In the genomic region with DNA sequence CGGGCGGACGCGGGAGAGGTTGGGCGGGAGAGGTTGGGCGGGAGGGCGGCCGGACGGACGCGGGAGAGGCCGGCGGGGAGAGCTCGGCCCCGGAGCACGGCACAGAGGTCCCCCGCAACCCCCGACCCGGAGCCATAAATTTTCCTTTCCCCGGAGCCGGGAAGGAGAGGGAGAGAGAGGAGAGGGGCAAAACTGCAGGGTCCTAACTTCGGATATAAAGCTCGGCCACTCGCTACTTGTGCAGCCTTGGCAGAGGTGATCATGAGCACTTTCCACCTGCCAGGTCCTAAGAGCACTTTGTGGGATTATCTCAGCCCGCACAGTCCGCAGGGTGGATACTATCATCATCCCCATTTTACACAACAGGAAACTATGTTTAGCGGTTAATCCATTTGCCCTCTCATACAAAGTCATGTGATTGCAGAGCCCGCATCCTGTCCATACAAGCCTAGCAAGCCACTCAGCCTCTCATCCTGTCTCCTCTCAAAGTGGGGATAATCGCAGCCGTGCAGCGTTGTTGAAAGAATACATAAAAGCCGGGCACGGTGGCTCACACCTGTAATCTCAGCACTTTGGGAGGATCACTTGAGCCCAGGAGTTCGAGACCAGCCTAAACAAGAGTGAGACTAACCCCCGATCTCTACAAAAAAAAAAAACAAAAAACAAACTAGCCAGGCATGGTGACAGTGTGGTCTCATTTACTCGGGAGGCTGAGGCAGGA, we compare ENCODE assay signal across 1 cellular context.
TF ChIP-seq lines count a peak whose summit lies in the region.

No MANE protein-coding gene starts in this region.

TF ChIP-seq in HepG2, 621 proteins besides CTCF, POLR2A, EP300 and RAD21 (continued from another document and continues in another):
- TF ChIP-seq, protein P1, sequence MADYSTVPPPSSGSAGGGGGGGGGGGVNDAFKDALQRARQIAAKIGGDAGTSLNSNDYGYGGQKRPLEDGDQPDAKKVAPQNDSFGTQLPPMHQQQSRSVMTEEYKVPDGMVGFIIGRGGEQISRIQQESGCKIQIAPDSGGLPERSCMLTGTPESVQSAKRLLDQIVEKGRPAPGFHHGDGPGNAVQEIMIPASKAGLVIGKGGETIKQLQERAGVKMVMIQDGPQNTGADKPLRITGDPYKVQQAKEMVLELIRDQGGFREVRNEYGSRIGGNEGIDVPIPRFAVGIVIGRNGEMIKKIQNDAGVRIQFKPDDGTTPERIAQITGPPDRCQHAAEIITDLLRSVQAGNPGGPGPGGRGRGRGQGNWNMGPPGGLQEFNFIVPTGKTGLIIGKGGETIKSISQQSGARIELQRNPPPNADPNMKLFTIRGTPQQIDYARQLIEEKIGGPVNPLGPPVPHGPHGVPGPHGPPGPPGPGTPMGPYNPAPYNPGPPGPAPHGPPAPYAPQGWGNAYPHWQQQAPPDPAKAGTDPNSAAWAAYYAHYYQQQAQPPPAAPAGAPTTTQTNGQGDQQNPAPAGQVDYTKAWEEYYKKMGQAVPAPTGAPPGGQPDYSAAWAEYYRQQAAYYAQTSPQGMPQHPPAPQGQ (CRISPR knock-in tag; IDR thresholded peaks at IDR 0.05; ENCODE audit: borderline replicate concordance): peak; percentile 63; the same call in 1 of the 2 replicates
- TF ChIP-seq, protein P2, sequence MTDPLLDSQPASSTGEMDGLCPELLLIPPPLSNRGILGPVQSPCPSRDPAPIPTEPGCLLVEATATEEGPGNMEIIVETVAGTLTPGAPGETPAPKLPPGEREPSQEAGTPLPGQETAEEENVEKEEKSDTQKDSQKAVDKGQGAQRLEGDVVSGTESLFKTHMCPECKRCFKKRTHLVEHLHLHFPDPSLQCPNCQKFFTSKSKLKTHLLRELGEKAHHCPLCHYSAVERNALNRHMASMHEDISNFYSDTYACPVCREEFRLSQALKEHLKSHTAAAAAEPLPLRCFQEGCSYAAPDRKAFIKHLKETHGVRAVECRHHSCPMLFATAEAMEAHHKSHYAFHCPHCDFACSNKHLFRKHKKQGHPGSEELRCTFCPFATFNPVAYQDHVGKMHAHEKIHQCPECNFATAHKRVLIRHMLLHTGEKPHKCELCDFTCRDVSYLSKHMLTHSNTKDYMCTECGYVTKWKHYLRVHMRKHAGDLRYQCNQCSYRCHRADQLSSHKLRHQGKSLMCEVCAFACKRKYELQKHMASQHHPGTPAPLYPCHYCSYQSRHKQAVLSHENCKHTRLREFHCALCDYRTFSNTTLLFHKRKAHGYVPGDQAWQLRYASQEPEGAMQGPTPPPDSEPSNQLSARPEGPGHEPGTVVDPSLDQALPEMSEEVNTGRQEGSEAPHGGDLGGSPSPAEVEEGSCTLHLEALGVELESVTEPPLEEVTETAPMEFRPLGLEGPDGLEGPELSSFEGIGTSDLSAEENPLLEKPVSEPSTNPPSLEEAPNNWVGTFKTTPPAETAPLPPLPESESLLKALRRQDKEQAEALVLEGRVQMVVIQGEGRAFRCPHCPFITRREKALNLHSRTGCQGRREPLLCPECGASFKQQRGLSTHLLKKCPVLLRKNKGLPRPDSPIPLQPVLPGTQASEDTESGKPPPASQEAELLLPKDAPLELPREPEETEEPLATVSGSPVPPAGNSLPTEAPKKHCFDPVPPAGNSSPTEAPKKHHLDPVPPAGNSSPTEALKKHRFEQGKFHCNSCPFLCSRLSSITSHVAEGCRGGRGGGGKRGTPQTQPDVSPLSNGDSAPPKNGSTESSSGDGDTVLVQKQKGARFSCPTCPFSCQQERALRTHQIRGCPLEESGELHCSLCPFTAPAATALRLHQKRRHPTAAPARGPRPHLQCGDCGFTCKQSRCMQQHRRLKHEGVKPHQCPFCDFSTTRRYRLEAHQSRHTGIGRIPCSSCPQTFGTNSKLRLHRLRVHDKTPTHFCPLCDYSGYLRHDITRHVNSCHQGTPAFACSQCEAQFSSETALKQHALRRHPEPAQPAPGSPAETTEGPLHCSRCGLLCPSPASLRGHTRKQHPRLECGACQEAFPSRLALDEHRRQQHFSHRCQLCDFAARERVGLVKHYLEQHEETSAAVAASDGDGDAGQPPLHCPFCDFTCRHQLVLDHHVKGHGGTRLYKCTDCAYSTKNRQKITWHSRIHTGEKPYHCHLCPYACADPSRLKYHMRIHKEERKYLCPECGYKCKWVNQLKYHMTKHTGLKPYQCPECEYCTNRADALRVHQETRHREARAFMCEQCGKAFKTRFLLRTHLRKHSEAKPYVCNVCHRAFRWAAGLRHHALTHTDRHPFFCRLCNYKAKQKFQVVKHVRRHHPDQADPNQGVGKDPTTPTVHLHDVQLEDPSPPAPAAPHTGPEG (CRISPR knock-in tag; IDR thresholded peaks at IDR 0.05): 0 out of 2 replicates have a peak, but pooled peaks have one; percentile 70
- TF ChIP-seq ZNF530 (CRISPR knock-in tag; IDR thresholded peaks at IDR 0.05; ENCODE audit: low read depth) (0 out of 2 replicates have a peak, but pooled peaks have one; percentile 47), ZFY (CRISPR knock-in tag; IDR thresholded peaks at IDR 0.05) (0 out of 2 replicates have a peak, but pooled peaks have one; percentile 27), MXD4 (CRISPR knock-in tag; IDR thresholded peaks at IDR 0.05) (0 out of 2 replicates have a peak, but pooled peaks have one; percentile 25), POLR2G (IDR thresholded peaks at IDR 0.05; ENCODE audit: low read depth, low read length) (peak; percentile 49; the same call in 1 of the 2 replicates), SAP130 (CRISPR knock-in tag; IDR thresholded peaks at IDR 0.05; ENCODE audit: low read depth) (peak; percentile 40), ZC3H4 (CRISPR knock-in tag; IDR thresholded peaks at IDR 0.05; ENCODE audit: borderline replicate concordance) (0 out of 2 replicates have a peak, but pooled peaks have one; percentile 23), NFRKB (IDR thresholded peaks at IDR 0.05) (no peak), MYC (CRISPR knock-in tag; IDR thresholded peaks at IDR 0.05; ENCODE audit: borderline replicate concordance) (no peak; the same call in 1 of the 2 replicates), ZIK1 (CRISPR knock-in tag; IDR thresholded peaks at IDR 0.05; ENCODE audit: borderline replicate concordance, low read depth) (peak; percentile 36; the same call in 1 of the 2 replicates), ZSCAN9 (CRISPR knock-in tag; IDR thresholded peaks at IDR 0.05; ENCODE audit: borderline replicate concordance) (0 out of 2 replicates have a peak, but pooled peaks have one; percentile 36), ZBTB4 (CRISPR knock-in tag; IDR thresholded peaks at IDR 0.05; ENCODE audit: borderline replicate concordance) (peak; percentile 84; the same call in 1 of the 2 replicates), PHF20 (CRISPR knock-in tag; IDR thresholded peaks at IDR 0.05) (peak; percentile 36), ZBTB38 (CRISPR knock-in tag; IDR thresholded peaks at IDR 0.05) (peak; percentile 85; the same call in 1 of the 2 replicates), PLSCR1 (CRISPR knock-in tag; IDR thresholded peaks at IDR 0.05; ENCODE audit: borderline replicate concordance) (0 out of 2 replicates have a peak, but pooled peaks have one; percentile 42), NR2F1 (CRISPR knock-in tag; IDR thresholded peaks at IDR 0.05) (no peak), ZNF605 (CRISPR knock-in tag; IDR thresholded peaks at IDR 0.05) (peak; percentile 56; the same call in 1 of the 2 replicates), PHF21A (CRISPR knock-in tag; IDR thresholded peaks at IDR 0.05) (peak; percentile 54; the same call in 1 of the 2 replicates), ELF3 (CRISPR knock-in tag; IDR thresholded peaks at IDR 0.05) (0 out of 2 replicates have a peak, but pooled peaks have one; percentile 20), KDM2A (CRISPR knock-in tag; IDR thresholded peaks at IDR 0.05; ENCODE audit: borderline replicate concordance, low read depth) (peak; percentile 47; the same call in 1 of the 2 replicates), TMF1 (CRISPR knock-in tag; IDR thresholded peaks at IDR 0.05; ENCODE audit: low read depth) (0 out of 2 replicates have a peak, but pooled peaks have one; percentile 23), RBM22 (optimal IDR thresholded peaks at IDR 0.05; ENCODE audit: low read length) (peak; percentile 42), KDM5B (CRISPR knock-in tag; IDR thresholded peaks at IDR 0.05; ENCODE audit: borderline replicate concordance) (0 out of 2 replicates have a peak, but pooled peaks have one; percentile 39), SMAD1 (CRISPR knock-in tag; IDR thresholded peaks at IDR 0.05; ENCODE audit: borderline replicate concordance, low read depth) (0 out of 2 replicates have a peak, but pooled peaks have one; percentile 50), ZBTB7A (CRISPR knock-in tag; IDR thresholded peaks at IDR 0.05) (no peak), MEIS2 (CRISPR knock-in tag; IDR thresholded peaks at IDR 0.05) (peak; percentile 40; the same call in 1 of the 2 replicates), ZNF747 (CRISPR knock-in tag; IDR thresholded peaks at IDR 0.05; ENCODE audit: borderline replicate concordance) (no peak), ZNF292 (CRISPR knock-in tag; IDR thresholded peaks at IDR 0.05; ENCODE audit: borderline replicate concordance, low read depth) (no peak), DRAP1 (CRISPR knock-in tag; IDR thresholded peaks at IDR 0.05) (peak; percentile 35; the same call in 1 of the 2 replicates)
- TF ChIP-seq, protein P3, sequence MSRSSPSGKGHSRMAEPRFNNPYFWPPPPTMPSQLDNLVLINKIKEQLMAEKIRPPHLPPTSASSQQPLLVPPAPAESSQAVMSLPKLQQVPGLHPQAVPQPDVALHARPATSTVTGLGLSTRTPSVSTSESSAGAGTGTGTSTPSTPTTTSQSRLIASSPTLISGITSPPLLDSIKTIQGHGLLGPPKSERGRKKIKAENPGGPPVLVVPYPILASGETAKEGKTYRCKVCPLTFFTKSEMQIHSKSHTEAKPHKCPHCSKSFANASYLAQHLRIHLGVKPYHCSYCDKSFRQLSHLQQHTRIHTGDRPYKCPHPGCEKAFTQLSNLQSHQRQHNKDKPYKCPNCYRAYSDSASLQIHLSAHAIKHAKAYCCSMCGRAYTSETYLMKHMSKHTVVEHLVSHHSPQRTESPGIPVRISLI (CRISPR knock-in tag; IDR thresholded peaks at IDR 0.05; ENCODE audit: borderline replicate concordance): no peak
- TF ChIP-seq, protein P4, sequence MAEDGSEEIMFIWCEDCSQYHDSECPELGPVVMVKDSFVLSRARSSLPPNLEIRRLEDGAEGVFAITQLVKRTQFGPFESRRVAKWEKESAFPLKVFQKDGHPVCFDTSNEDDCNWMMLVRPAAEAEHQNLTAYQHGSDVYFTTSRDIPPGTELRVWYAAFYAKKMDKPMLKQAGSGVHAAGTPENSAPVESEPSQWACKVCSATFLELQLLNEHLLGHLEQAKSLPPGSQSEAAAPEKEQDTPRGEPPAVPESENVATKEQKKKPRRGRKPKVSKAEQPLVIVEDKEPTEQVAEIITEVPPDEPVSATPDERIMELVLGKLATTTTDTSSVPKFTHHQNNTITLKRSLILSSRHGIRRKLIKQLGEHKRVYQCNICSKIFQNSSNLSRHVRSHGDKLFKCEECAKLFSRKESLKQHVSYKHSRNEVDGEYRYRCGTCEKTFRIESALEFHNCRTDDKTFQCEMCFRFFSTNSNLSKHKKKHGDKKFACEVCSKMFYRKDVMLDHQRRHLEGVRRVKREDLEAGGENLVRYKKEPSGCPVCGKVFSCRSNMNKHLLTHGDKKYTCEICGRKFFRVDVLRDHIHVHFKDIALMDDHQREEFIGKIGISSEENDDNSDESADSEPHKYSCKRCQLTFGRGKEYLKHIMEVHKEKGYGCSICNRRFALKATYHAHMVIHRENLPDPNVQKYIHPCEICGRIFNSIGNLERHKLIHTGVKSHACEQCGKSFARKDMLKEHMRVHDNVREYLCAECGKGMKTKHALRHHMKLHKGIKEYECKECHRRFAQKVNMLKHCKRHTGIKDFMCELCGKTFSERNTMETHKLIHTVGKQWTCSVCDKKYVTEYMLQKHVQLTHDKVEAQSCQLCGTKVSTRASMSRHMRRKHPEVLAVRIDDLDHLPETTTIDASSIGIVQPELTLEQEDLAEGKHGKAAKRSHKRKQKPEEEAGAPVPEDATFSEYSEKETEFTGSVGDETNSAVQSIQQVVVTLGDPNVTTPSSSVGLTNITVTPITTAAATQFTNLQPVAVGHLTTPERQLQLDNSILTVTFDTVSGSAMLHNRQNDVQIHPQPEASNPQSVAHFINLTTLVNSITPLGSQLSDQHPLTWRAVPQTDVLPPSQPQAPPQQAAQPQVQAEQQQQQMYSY (CRISPR knock-in tag; IDR thresholded peaks at IDR 0.05): 0 out of 2 replicates have a peak, but pooled peaks have one; percentile 30
- TF ChIP-seq, protein P5, sequence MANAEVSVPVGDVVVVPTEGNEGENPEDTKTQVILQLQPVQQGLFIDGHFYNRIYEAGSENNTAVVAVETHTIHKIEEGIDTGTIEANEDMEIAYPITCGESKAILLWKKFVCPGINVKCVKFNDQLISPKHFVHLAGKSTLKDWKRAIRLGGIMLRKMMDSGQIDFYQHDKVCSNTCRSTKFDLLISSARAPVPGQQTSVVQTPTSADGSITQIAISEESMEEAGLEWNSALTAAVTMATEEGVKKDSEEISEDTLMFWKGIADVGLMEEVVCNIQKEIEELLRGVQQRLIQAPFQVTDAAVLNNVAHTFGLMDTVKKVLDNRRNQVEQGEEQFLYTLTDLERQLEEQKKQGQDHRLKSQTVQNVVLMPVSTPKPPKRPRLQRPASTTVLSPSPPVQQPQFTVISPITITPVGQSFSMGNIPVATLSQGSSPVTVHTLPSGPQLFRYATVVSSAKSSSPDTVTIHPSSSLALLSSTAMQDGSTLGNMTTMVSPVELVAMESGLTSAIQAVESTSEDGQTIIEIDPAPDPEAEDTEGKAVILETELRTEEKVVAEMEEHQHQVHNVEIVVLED (CRISPR knock-in tag; IDR thresholded peaks at IDR 0.05; ENCODE audit: borderline replicate concordance): 0 out of 2 replicates have a peak, but pooled peaks have one; percentile 43
